Comparison of ENCODE assay signal across 8 cellular contexts in genomic region chr16:84820305-84820684, GRCh38. TPM values are rescaled to one million over a fixed set of nuclear protein-coding genes. Genes with fewer than 3 reads are reported as not detected.
A peak's percentile ranks its signal among the peaks of the same experiment; 100 is the strongest.
DNase-seq lines count a peak whose midpoint lies in the region; ATAC-seq and TF ChIP-seq lines count a peak whose summit lies in the region.

No MANE protein-coding gene starts in this region.

- no peaks in the 10 kb centered on the region for H3K36me3 ChIP-seq in cardiac muscle cell
- H3K36me3 ChIP-seq in breast epithelium, result no peaks in the 10 kb centered on the region
- no peaks in the 10 kb centered on the region for H3K36me3 ChIP-seq in mucosa of descending colon (ENCODE audit: low read depth)
- H3K36me3 ChIP-seq in uterus, result no peaks in the 10 kb centered on the region

- TF ChIP-seq POLR2A in breast epithelium (IDR thresholded peaks at IDR 0.05), result no peak
- no peak for TF ChIP-seq POLR2A in uterus (IDR thresholded peaks at IDR 0.05)

- no peaks in the 10 kb centered on the region for H3K4me1 ChIP-seq in cardiac muscle cell (ENCODE audit: low read depth)
- peaks cover 0 to 5% of the 10 kb centered on the region in 2 donors for H3K4me1 ChIP-seq in breast epithelium
- peaks cover 13% of the 10 kb centered on the region for H3K4me1 ChIP-seq in mucosa of descending colon (ENCODE audit: low read depth)
- H3K4me1 ChIP-seq in uterus, result no peaks in the 10 kb centered on the region

- H3K27ac ChIP-seq in cardiac muscle cell, result no peak overlapping the region
- peak overlapping the region; percentile 76 to 88 for H3K27ac ChIP-seq in breast epithelium
- peak overlapping the region; percentile 94 to 99 for H3K27ac ChIP-seq in uterus

- no peak for TF ChIP-seq CTCF in cardiac muscle cell (IDR thresholded peaks at IDR 0.05; ENCODE audit: low read depth, low read length)
- TF ChIP-seq CTCF in breast epithelium (IDR thresholded peaks at IDR 0.05), result no peak
- no peak for TF ChIP-seq CTCF in mucosa of descending colon (IDR thresholded peaks at IDR 0.05)
- TF ChIP-seq CTCF in uterus (IDR thresholded peaks at IDR 0.05), result no peak

- ATAC-seq in Right ventricle myocardium superior (ENCODE audit: poor library complexity), result no peak
- no peak for ATAC-seq in mucosa of descending colon
- no peak for ATAC-seq in GM18867 (IDR thresholded peaks at IDR 0.05; ENCODE audit: unreplicated experiment)
- ATAC-seq in GM19023 (IDR thresholded peaks at IDR 0.05; ENCODE audit: unreplicated experiment), result no peak

- H3K4me3 ChIP-seq in cardiac muscle cell (peak overlapping the region; percentile 18), breast epithelium (peak overlapping the region; percentile 57 to 83 (median 74)), mucosa of descending colon (peak overlapping the region; percentile 34), uterus (peak overlapping the region; percentile 61 to 87)

- intact Hi-C loops in Right ventricle myocardium superior (cut with DNase I) (no loop called here), breast epithelium (cut with DNase I; ENCODE audit: low total_unique reads) (no loop called here), mucosa of descending colon (cut with DNase I, micrococcal nuclease) (no loop called here), uterus (cut with DNase I; ENCODE audit: low total_unique reads) (no loop called here)

- no peak for DNase-seq in cardiac muscle cell (ENCODE audit: low read depth in 1 of 2, low spot score in 1 of 2)
- no peak for DNase-seq in Right ventricle myocardium superior
- no peak for DNase-seq in breast epithelium (ENCODE audit: low spot score in 2 of 2)
- DNase-seq in mucosa of descending colon, result no peak
- DNase-seq in uterus, result no peak
- DNase-seq in MV-4-11 (lab: John Stamatoyannopoulos, UW), result no peak

- H3K27me3 ChIP-seq in cardiac muscle cell (peaks cover 22% of the 10 kb centered on the region), breast epithelium (no peaks in the 10 kb centered on the region), uterus (no peaks in the 10 kb centered on the region)

- H3K9me3 ChIP-seq in cardiac muscle cell (ENCODE audit: low read depth) (no peaks in the 10 kb centered on the region), breast epithelium (no peaks in the 10 kb centered on the region), mucosa of descending colon (no peaks in the 10 kb centered on the region), uterus (no peaks in the 10 kb centered on the region)

RNA-seq across cellular contexts. Expression of gene CRISPLD2, which starts 0.5 kb away (rescaled TPM):
- total RNA-seq in cardiac muscle cell (1.7 and 2.7 TPM in 2 replicates), Right ventricle myocardium superior (23.5 TPM), breast epithelium (100 to 1,000 TPM in 2 of 3 donors, 10 to 100 TPM in 1; 94.7 to 386 (median 216) TPM), mucosa of descending colon (100 to 1,000 TPM in 1 of 3 donors, 10 to 100 TPM in 2; 10.5 to 114 (median 38.7) TPM), uterus (100 to 1,000 TPM; 108 to 441 (median 190) TPM)
- 0.91 and 3.7 TPM in 2 replicates for polyA plus RNA-seq in cardiac muscle cell

Comparison
In these comparisons a context has a peak if more than half of its experiments do, and no peak if none do; other contexts are left out.
1. H3K4me3 ChIP-seq: peak in every context shown above with its lines; median percentile 74 in breast epithelium; 74 in uterus; 34 in mucosa of descending colon; 18 in cardiac muscle cell.